ENCODE assay signal across 38 cellular contexts in the genomic region with DNA sequence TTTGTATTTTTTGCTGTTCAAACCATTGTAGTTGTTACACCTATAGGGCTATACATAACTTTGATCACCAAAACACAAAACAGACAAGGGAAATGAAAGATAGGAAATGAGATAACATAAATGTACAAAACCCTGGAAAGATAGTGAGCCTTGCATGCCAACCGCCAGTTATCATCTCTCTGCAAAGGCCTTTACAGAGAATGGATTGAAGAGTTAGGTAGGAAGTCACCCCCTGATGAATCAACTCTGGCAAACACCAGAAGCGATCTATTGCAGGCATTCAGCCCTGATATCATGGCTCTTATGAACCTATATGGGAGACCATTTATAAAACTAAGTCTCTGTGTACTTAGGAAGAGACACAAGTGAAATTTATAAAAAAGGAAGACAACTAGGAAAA.
"Had no signal": no experiment of that assay in that cellular context is flagged by ENCODE, and none has a peak within 500 bp of the region (broad histone marks: within the 10 kb centered on the region; RNA-seq: fewer than 3 reads in every experiment).

No MANE protein-coding gene starts in this region.

- H3K9me3 Mint-ChIP-seq: activated naive CD4-positive, alpha-beta T cell treated with anti-CD3 and anti-CD28 coated beads, Interleukin-2, amount 50 U/mL, for 24 hours; activated naive CD8-positive, alpha-beta T cell treated with anti-CD3 and anti-CD28 coated beads for 36 hours; activated naive CD8-positive, alpha-beta T cell treated with anti-CD3 and anti-CD28 coated beads, Interleukin-2, amount 10 ng/mL, durations not matched to agents 7 days and 5 days had no signal

- H3K4me1 ChIP-seq: adrenal gland, ascending aorta, body of pancreas, breast epithelium had no signal

- H3K9me3 ChIP-seq: adrenal gland, ascending aorta, body of pancreas, breast epithelium had no signal

- H3K4me1 Mint-ChIP-seq: activated naive CD4-positive, alpha-beta T cell treated with anti-CD3 and anti-CD28 coated beads, Interleukin-2, amount 10 ng/mL, durations not matched to agents 7 days and 5 days; activated naive CD4-positive, alpha-beta T cell treated with anti-CD3 and anti-CD28 coated beads, Interleukin-2, amount 50 U/mL, for 24 hours; activated naive CD8-positive, alpha-beta T cell treated with anti-CD3 and anti-CD28 coated beads for 36 hours; activated naive CD8-positive, alpha-beta T cell treated with anti-CD3 and anti-CD28 coated beads, Interleukin-2, amount 10 ng/mL, durations not matched to agents 7 days and 5 days; activated naive CD8-positive, alpha-beta T cell treated with anti-CD3 and anti-CD28 coated beads, Interleukin-2, amount 50 U/mL, for 24 hours; activated T-helper 17 cell treated with anti-CD3 and anti-CD28 coated beads, Interleukin-2, amount 50 U/mL, for 72 hours; central memory CD8-positive, alpha-beta T cell had no signal

- H3K4me3 ChIP-seq: adrenal gland, ascending aorta, body of pancreas, breast epithelium, cardiac muscle cell had no signal

- H3K36me3 Mint-ChIP-seq: activated naive CD4-positive, alpha-beta T cell treated with anti-CD3 and anti-CD28 coated beads, Interleukin-2, amount 10 ng/mL, durations not matched to agents 7 days and 5 days; activated naive CD4-positive, alpha-beta T cell treated with anti-CD3 and anti-CD28 coated beads, Interleukin-2, amount 50 U/mL, for 24 hours; activated naive CD4-positive, alpha-beta T cell treated with anti-CD3 and anti-CD28 coated beads, Interleukin-2, amount 50 U/mL, for 72 hours; activated naive CD8-positive, alpha-beta T cell; activated naive CD8-positive, alpha-beta T cell treated with anti-CD3 and anti-CD28 coated beads for 36 hours; activated naive CD8-positive, alpha-beta T cell treated with anti-CD3 and anti-CD28 coated beads, Interleukin-2, amount 10 ng/mL, durations not matched to agents 7 days and 5 days; brain had no signal

- DNase-seq: activated effector memory CD4-positive, alpha-beta T cell treated with anti-CD3 and anti-CD28 coated beads, Interleukin-2, amount 50 U/mL, for 16 hours; activated effector memory CD4-positive, alpha-beta T cell treated with Interleukin-2 at 50 U/mL for 16 hours; activated gamma-delta T cell; activated gamma-delta T cell treated with Interleukin-2 at 50 U/mL for 16 hours; activated naive CD4-positive, alpha-beta T cell; activated naive CD4-positive, alpha-beta T cell treated with anti-CD3 and anti-CD28 coated beads for 36 hours; activated naive CD4-positive, alpha-beta T cell treated with anti-CD3 and anti-CD28 coated beads, Interleukin-2, amount 10 ng/mL, durations not matched to agents 7 days and 5 days; activated naive CD4-positive, alpha-beta T cell treated with anti-CD3 and anti-CD28 coated beads, Interleukin-2, amount 50 U/mL, for 16 hours; activated naive CD4-positive, alpha-beta T cell treated with Interleukin-2 at 50 U/mL for 16 hours; activated naive CD8-positive, alpha-beta T cell treated with anti-CD3 and anti-CD28 coated beads for 36 hours; activated naive CD8-positive, alpha-beta T cell treated with anti-CD3 and anti-CD28 coated beads, Interleukin-2, amount 10 ng/mL, durations not matched to agents 7 days and 5 days; activated naive CD8-positive, alpha-beta T cell treated with anti-CD3 and anti-CD28 coated beads, Interleukin-2, amount 50 U/mL, for 24 hours; activated T-cell treated with anti-CD3 and anti-CD28 coated beads, Interleukin-2, amount 50 U/mL, for 1 hour; activated T-cell treated with anti-CD3 and anti-CD28 coated beads, Interleukin-2, amount 50 U/mL, for 24 hours; activated T-cell treated with anti-CD3 and anti-CD28 coated beads, Interleukin-2, amount 50 U/mL, for 4 hours; activated T-cell treated with anti-CD3 and anti-CD28 coated beads, Interleukin-2, amount 50 U/mL, for 48 hours; activated T-cell treated with anti-CD3 and anti-CD28 coated beads, Interleukin-2, amount 50 U/mL, for 72 hours; adrenal gland; amniotic stem cell; amygdala; anterior cingulate cortex; aorta; body of pancreas; brain microvascular endothelial cell; caudate nucleus; central memory CD4-positive, alpha-beta T cell; cerebellar nuclear complex had no signal

- H3K27me3 Mint-ChIP-seq: activated naive CD4-positive, alpha-beta T cell treated with anti-CD3 and anti-CD28 coated beads, Interleukin-2, amount 10 ng/mL, durations not matched to agents 7 days and 5 days; activated naive CD4-positive, alpha-beta T cell treated with anti-CD3 and anti-CD28 coated beads, Interleukin-2, amount 50 U/mL, for 24 hours; activated naive CD8-positive, alpha-beta T cell; activated naive CD8-positive, alpha-beta T cell treated with anti-CD3 and anti-CD28 coated beads for 36 hours; activated naive CD8-positive, alpha-beta T cell treated with anti-CD3 and anti-CD28 coated beads, Interleukin-2, amount 10 ng/mL, durations not matched to agents 7 days and 5 days; activated naive CD8-positive, alpha-beta T cell treated with anti-CD3 and anti-CD28 coated beads, Interleukin-2, amount 50 U/mL, for 24 hours; activated T-cell treated with anti-CD3 and anti-CD28 coated beads, Interleukin-2, amount 50 U/mL, for 24 hours; activated T-helper 17 cell treated with anti-CD3 and anti-CD28 coated beads, Interleukin-2, amount 50 U/mL, for 72 hours; brain; central memory CD8-positive, alpha-beta T cell had no signal

- H3K4me3 Mint-ChIP-seq: activated naive CD4-positive, alpha-beta T cell treated with anti-CD3 and anti-CD28 coated beads for 36 hours; activated naive CD4-positive, alpha-beta T cell treated with anti-CD3 and anti-CD28 coated beads, Interleukin-2, amount 10 ng/mL, durations not matched to agents 7 days and 5 days; activated naive CD4-positive, alpha-beta T cell treated with anti-CD3 and anti-CD28 coated beads, Interleukin-2, amount 50 U/mL, for 24 hours; activated naive CD8-positive, alpha-beta T cell; activated naive CD8-positive, alpha-beta T cell treated with anti-CD3 and anti-CD28 coated beads for 36 hours; activated naive CD8-positive, alpha-beta T cell treated with anti-CD3 and anti-CD28 coated beads, Interleukin-2, amount 10 ng/mL, durations not matched to agents 7 days and 5 days; activated naive CD8-positive, alpha-beta T cell treated with anti-CD3 and anti-CD28 coated beads, Interleukin-2, amount 50 U/mL, for 24 hours; activated T-cell treated with anti-CD3 and anti-CD28 coated beads, Interleukin-2, amount 50 U/mL, for 24 hours; activated T-cell treated with anti-CD3 and anti-CD28 coated beads, Interleukin-2, amount 50 U/mL, for 4 hours; activated T-cell treated with anti-CD3 and anti-CD28 coated beads, Interleukin-2, amount 50 U/mL, for 72 hours; activated T-helper 1 cell treated with anti-CD3 and anti-CD28 coated beads, Interleukin-12 subunit alpha, Interleukin-12 subunit beta, Interleukin-2, Interleukin-4 antibody, amounts not matched to agents 30 ng/mL and 10 ng/mL and 1 ng/mL, durations not matched to agents 14 hours and 24 hours and 36 hours; activated T-helper 17 cell treated with anti-CD3 and anti-CD28 coated beads, Interleukin-2, amount 50 U/mL, for 72 hours; brain; central memory CD8-positive, alpha-beta T cell had no signal

- H3K27ac ChIP-seq: adrenal gland, ascending aorta, body of pancreas, brain microvascular endothelial cell, breast epithelium, cardiac muscle cell had no signal

- H3K36me3 ChIP-seq: adrenal gland, ascending aorta, brain microvascular endothelial cell, breast epithelium, cardiac muscle cell had no signal

- H3K27ac Mint-ChIP-seq: activated naive CD4-positive, alpha-beta T cell treated with anti-CD3 and anti-CD28 coated beads for 36 hours; activated naive CD4-positive, alpha-beta T cell treated with anti-CD3 and anti-CD28 coated beads, Interleukin-2, amount 10 ng/mL, durations not matched to agents 7 days and 5 days; activated naive CD4-positive, alpha-beta T cell treated with anti-CD3 and anti-CD28 coated beads, Interleukin-2, amount 50 U/mL, for 24 hours; activated naive CD4-positive, alpha-beta T cell treated with anti-CD3 and anti-CD28 coated beads, Interleukin-2, amount 50 U/mL, for 72 hours; activated naive CD8-positive, alpha-beta T cell; activated naive CD8-positive, alpha-beta T cell treated with anti-CD3 and anti-CD28 coated beads for 36 hours; activated naive CD8-positive, alpha-beta T cell treated with anti-CD3 and anti-CD28 coated beads, Interleukin-2, amount 10 ng/mL, durations not matched to agents 7 days and 5 days; activated naive CD8-positive, alpha-beta T cell treated with anti-CD3 and anti-CD28 coated beads, Interleukin-2, amount 50 U/mL, for 24 hours; activated T-cell treated with anti-CD3 and anti-CD28 coated beads, Interleukin-2, amount 50 U/mL, for 24 hours; activated T-cell treated with anti-CD3 and anti-CD28 coated beads, Interleukin-2, amount 50 U/mL, for 72 hours; activated T-helper 1 cell treated with anti-CD3 and anti-CD28 coated beads, Interleukin-12 subunit alpha, Interleukin-12 subunit beta, Interleukin-2, Interleukin-4 antibody, amounts not matched to agents 30 ng/mL and 10 ng/mL and 1 ng/mL, durations not matched to agents 14 hours and 24 hours and 36 hours; activated T-helper 17 cell treated with anti-CD3 and anti-CD28 coated beads, Interleukin-2, amount 50 U/mL, for 72 hours; activated T-helper 2 cell treated with anti-CD3 and anti-CD28 coated beads, Interferon-gamma antibody, Interleukin-2, Interleukin-4, amounts not matched to agents 10 μg/mL and 5 μg/mL and 100 μg/mL, durations not matched to agents 14 hours and 24 hours and 36 hours; brain had no signal

- H3K27me3 ChIP-seq: adrenal gland, ascending aorta, body of pancreas, brain microvascular endothelial cell, breast epithelium, cardiac muscle cell had no signal

- ATAC-seq: activated naive CD4-positive, alpha-beta T cell treated with anti-CD3 and anti-CD28 coated beads, Interleukin-2, amount 50 U/mL, for 72 hours; activated naive CD8-positive, alpha-beta T cell treated with anti-CD3 and anti-CD28 coated beads, Interleukin-2, amount 50 U/mL, for 24 hours; activated T-cell treated with anti-CD3 and anti-CD28 coated beads, Interleukin-2, amount 50 U/mL, for 4 hours; activated T-cell treated with anti-CD3 and anti-CD28 coated beads, Interleukin-2, amount 50 U/mL, for 72 hours; activated T-helper 17 cell treated with anti-CD3 and anti-CD28 coated beads, Interleukin-2, amount 50 U/mL, for 72 hours; body of pancreas had no signal
